ENCODE assay signal across 12 cellular contexts in genomic region chr15:31335991-31336942, GRCh38. TPM values are rescaled to one million over a fixed set of nuclear protein-coding genes. Genes with fewer than 3 reads are reported as not detected.
DNase-seq lines count a peak whose midpoint lies in the region; ATAC-seq and TF ChIP-seq lines count a peak whose summit lies in the region.
"Had no signal": no experiment of that assay in that cellular context is flagged by ENCODE, and none has a peak within 500 bp of the region (broad histone marks: within the 10 kb centered on the region; RNA-seq: fewer than 3 reads in every experiment).

No MANE protein-coding gene starts in this region.

- peak overlapping the region; percentile 67 for H3K4me3 Mint-ChIP-seq in CD4-positive, alpha-beta T cell
- H3K4me3 Mint-ChIP-seq: memory B cell had no signal

- H3K9me3 Mint-ChIP-seq in CD4-positive, alpha-beta T cell: no peaks in the 10 kb centered on the region
- H3K9me3 Mint-ChIP-seq: memory B cell had no signal

- no peaks in the 10 kb centered on the region for H3K27me3 Mint-ChIP-seq in CD4-positive, alpha-beta T cell
- H3K27me3 Mint-ChIP-seq: memory B cell had no signal

- H3K27me3 ChIP-seq in CD4-positive, alpha-beta T cell (ENCODE audit: control insufficient read depth, insufficient read depth, low read length): no peaks in the 10 kb centered on the region
- H3K27me3 ChIP-seq in esophagus squamous epithelium: no peaks in the 10 kb centered on the region
- H3K27me3 ChIP-seq in sigmoid colon: no peaks in the 10 kb centered on the region
- H3K27me3 ChIP-seq: colonic mucosa had no signal

- peak overlapping the region; percentile 80 for H3K27ac Mint-ChIP-seq in CD4-positive, alpha-beta T cell

- H3K36me3 Mint-ChIP-seq in CD4-positive, alpha-beta T cell (ENCODE audit: low read depth): peaks cover 64% of the 10 kb centered on the region

- peak overlapping the region; percentile 51 for H3K27ac ChIP-seq in CD4-positive, alpha-beta T cell (ENCODE audit: low read depth, low read length)
- peak overlapping the region; percentile 63 for H3K27ac ChIP-seq in RWPE1
- peak overlapping the region; percentile 29 to 66 (median 64) for H3K27ac ChIP-seq in esophagus squamous epithelium
- peak overlapping the region; percentile 59 to 79 (median 70) for H3K27ac ChIP-seq in sigmoid colon
- H3K27ac ChIP-seq: colonic mucosa had no signal

- CTCF ChIA-PET in CD4-positive, alpha-beta T cell (lab: Charles Lee): no interaction called here
- CTCF ChIA-PET in RWPE1 (lab: Yijun Ruan, JAX): interaction anchor here (0.7 kb wide), 2 partner anchors 427 to 672 kb away, joined by 3 to 4 read pairs; no protein-coding TSS in a partner anchor

- peaks cover 98% of the 10 kb centered on the region for H3K4me1 Mint-ChIP-seq in CD4-positive, alpha-beta T cell (ENCODE audit: low read depth)

- intact Hi-C loops in CD4-positive, alpha-beta T cell (cut with DNase I, micrococcal nuclease): no loop called here
- intact Hi-C loops in esophagus squamous epithelium (cut with DNase I) (loop anchor here (10.0 kb wide), 1 partner anchor 149 kb away; no protein-coding TSS in a partner anchor), sigmoid colon (cut with DNase I) (no loop called here)

- H3K4me3 ChIP-seq in esophagus squamous epithelium (no peak overlapping the region), sigmoid colon (no peak overlapping the region)
- H3K4me3 ChIP-seq: colonic mucosa had no signal

- ATAC-seq in CD4-positive, alpha-beta T cell (ENCODE audit: poor library complexity): no peak
- ATAC-seq in HG03108 (IDR thresholded peaks at IDR 0.05; ENCODE audit: unreplicated experiment): no peak

- POLR2A ChIA-PET in CD4-positive, alpha-beta T cell (lab: Charles Lee): interaction anchor here (0.6 to 5.1 kb wide), 9 partner anchors 10 to 121 kb away, joined by 3 to 37 read pairs (median 4); partner anchors contain the start of gene KLF13
- POLR2A ChIA-PET in RWPE1 (lab: Yijun Ruan, JAX; ENCODE audit: low non-redundant PET): no interaction called here

- DNase-seq in CD4-positive, alpha-beta T cell: no peak
- DNase-seq in RWPE1 (ENCODE audit: low spot score) (no peak), esophagus squamous epithelium (lab: John Stamatoyannopoulos, UW) (no peak), sigmoid colon (peak; percentile 64), Kasumi-1 (lab: John Stamatoyannopoulos, UW) (no peak), SKM-1 treated with dmso at 0.1 percent for 144 hours (lab: John Stamatoyannopoulos, UW; ENCODE audit: unreplicated experiment) (no peak)
- no peak for DNase-seq in stimulated activated CD4-positive, alpha-beta T cell treated with anti-CD3 and anti-CD28 coated beads, Interleukin-2, amount 100 ng/mL, for 24 hours
- DNase-seq: colonic mucosa; NCI-H1105; NK-92 treated with Interleukin-12 subunit alpha and Interleukin-12 subunit beta, amount 100 ng/mL, for 24 hours had no signal

- H3K9me3 ChIP-seq in CD4-positive, alpha-beta T cell (ENCODE audit: control insufficient read depth, low read length): no peaks in the 10 kb centered on the region
- no peaks in the 10 kb centered on the region for H3K9me3 ChIP-seq in esophagus squamous epithelium
- no peaks in the 10 kb centered on the region for H3K9me3 ChIP-seq in sigmoid colon
- H3K9me3 ChIP-seq: colonic mucosa had no signal

- TF ChIP-seq EP300 in sigmoid colon (IDR thresholded peaks at IDR 0.05): no peak

- H3K36me3 ChIP-seq in esophagus squamous epithelium (no peaks in the 10 kb centered on the region), sigmoid colon (no peaks in the 10 kb centered on the region)
- H3K36me3 ChIP-seq: colonic mucosa had no signal

- 84 to 96% methylated on average over 6 to 10 of the region's 13 CpGs for WGBS in esophagus squamous epithelium, 2 donors
- 86 to 87% methylated on average over 13 of the region's 13 CpGs for WGBS in sigmoid colon, 2 donors

- TF ChIP-seq CTCF in CD4-positive, alpha-beta T cell (IDR thresholded peaks at IDR 0.05): no peak
- TF ChIP-seq CTCF in RWPE1 (conservative IDR thresholded peaks at IDR 0.05; ENCODE audit: low read depth) (no peak), esophagus squamous epithelium (IDR thresholded peaks at IDR 0.05) (no peak), sigmoid colon (IDR thresholded peaks at IDR 0.05) (no peak)

- H3K4me1 ChIP-seq in esophagus squamous epithelium (peaks cover 69 to 100% (median 83%) of the 10 kb centered on the region in 3 donors), sigmoid colon (peaks cover 0 to 97% (median 90%) of the 10 kb centered on the region in 4 donors)

- TF ChIP-seq POLR2A in esophagus squamous epithelium (IDR thresholded peaks at IDR 0.05) (no peak), sigmoid colon (IDR thresholded peaks at IDR 0.05) (no peak)

RNA-seq across cellular contexts. Expression of gene KLF13, which starts 9.6 kb away (rescaled TPM):
- total RNA-seq in CD4-positive, alpha-beta T cell: 100 to 1,000 TPM; 284 to 308 TPM
- total RNA-seq in esophagus squamous epithelium (10 to 100 TPM; 16.4 to 54.6 (median 41.8) TPM), sigmoid colon (10 to 100 TPM; 18.7 to 28.0 (median 24.5) TPM)
- 10 to 100 TPM; 23.4 to 71.9 (median 48.6) TPM for polyA plus RNA-seq in sigmoid colon

Comparison
In these comparisons a context has a peak if more than half of its experiments do, and no peak if none do; other contexts are left out.
1. RNA of gene KLF13, which starts 9.6 kb away (total RNA-seq): 284 to 308 TPM in CD4-positive, alpha-beta T cell; 16.4 to 54.6 TPM in esophagus squamous epithelium and 18.7 to 28.0 TPM in sigmoid colon; every median in the first group is over 4 times any median in the second.
2. Peak in every context shown above with its lines, with median percentiles within 50 percentile points of each other: H3K27ac ChIP-seq.